Comparison of ENCODE assay signal across 8 cellular contexts in genomic region chr10:101783736-101784118, GRCh38. TPM values are rescaled to one million over a fixed set of nuclear protein-coding genes. Genes with fewer than 3 reads are reported as not detected.
DNase-seq lines count a peak whose midpoint lies in the region; ATAC-seq and TF ChIP-seq lines count a peak whose summit lies in the region.

No MANE protein-coding gene starts in this region.

- peaks cover 7 to 12% (median 10%) of the 10 kb centered on the region in 3 donors for H3K27me3 ChIP-seq in gastrocnemius medialis

- peak; percentile 6 for TF ChIP-seq POLR2A in GM18505 (IDR thresholded peaks at IDR 0.05; ENCODE audit: borderline replicate concordance, extremely low read depth, insufficient read depth, insufficient read length)
- peak; percentile 20 for TF ChIP-seq POLR2A in erythroblast (IDR thresholded peaks at IDR 0.05; ENCODE audit: low read length)
- TF ChIP-seq POLR2A in gastrocnemius medialis (IDR thresholded peaks at IDR 0.05): no peak

- peak overlapping the region; percentile 68 to 85 (median 76) for H3K4me3 ChIP-seq in gastrocnemius medialis

- intact Hi-C loops in gastrocnemius medialis (cut with DNase I; ENCODE audit: low total_unique reads): loop anchor here (2.0 kb wide), 1 partner anchor 35 kb away; the partner anchor contains the start of gene OGA

- peak; percentile 47 for DNase-seq in RKO (ENCODE audit: low spot score)
- no peak for DNase-seq in erythroblast (lab: John Stamatoyannopoulos, UW)
- no peak for DNase-seq in gastrocnemius medialis
- no peak for DNase-seq in cortex of kidney (lab: John Stamatoyannopoulos, UW)
- DNase-seq in NCI-H2029 (lab: John Stamatoyannopoulos, UW): no peak
- no peak for DNase-seq in SK-N-DZ (ENCODE audit: low spot score)
- no peak for DNase-seq in GF-D8 (lab: John Stamatoyannopoulos, UW)

- no peak for ATAC-seq in GM18505 (IDR thresholded peaks at IDR 0.05; ENCODE audit: unreplicated experiment)
- ATAC-seq in gastrocnemius medialis: no peak

- H3K36me3 ChIP-seq in gastrocnemius medialis: peaks cover 0 to 41% of the 10 kb centered on the region in 2 donors

- H3K9me3 ChIP-seq in gastrocnemius medialis: no peaks in the 10 kb centered on the region

- TF ChIP-seq CTCF in gastrocnemius medialis (IDR thresholded peaks at IDR 0.05 in 4 of 5, conservative IDR thresholded peaks at IDR 0.05 in 1 of 5): no peak

- peak overlapping the region; percentile 14 to 76 (median 65) for H3K27ac ChIP-seq in gastrocnemius medialis

- peaks cover 23 to 31% of the 10 kb centered on the region in 2 donors for H3K4me1 ChIP-seq in gastrocnemius medialis

- in situ Hi-C loops in gastrocnemius medialis (cut with MboI; ENCODE audit: low sequenced_read_pairs in 4 of 4): loop anchor here in 2 of 4 donors (10.0 kb wide), 1 partner anchor 179 kb away; no protein-coding TSS in a partner anchor

RNA-seq across cellular contexts. Expression of gene NPM3, which starts 0.5 kb away (rescaled TPM):
- 10 to 100 TPM; 12.9 to 37.0 (median 16.0) TPM for total RNA-seq in gastrocnemius medialis
- 166 and 203 TPM in 2 replicates for polyA plus RNA-seq in SK-N-DZ (2014; cell fraction: cytosol; rRNA removed)
- polyA plus RNA-seq in SK-N-DZ (2014; cell fraction: nucleus; rRNA removed): 82.0 and 159 TPM in 2 replicates

RNA-seq across cellular contexts. Expression of gene FGF8, which starts 7.8 kb away (rescaled TPM):
- total RNA-seq in gastrocnemius medialis: not detected
- polyA plus RNA-seq in SK-N-DZ (2014; cell fraction: cytosol; rRNA removed): 0.36 TPM in 2 replicates
- 3.3 TPM in 1 of 2 replicates, not detected in the other for polyA plus RNA-seq in SK-N-DZ (2014; cell fraction: nucleus; rRNA removed)

RNA-seq across cellular contexts. Expression of gene OGA, which starts 34.5 kb away (rescaled TPM):
- 10 to 100 TPM; 25.8 to 85.5 (median 48.3) TPM for total RNA-seq in gastrocnemius medialis
- 47.3 and 51.7 TPM in 2 replicates for polyA plus RNA-seq in SK-N-DZ (2014; cell fraction: cytosol; rRNA removed)
- polyA plus RNA-seq in SK-N-DZ (2014; cell fraction: nucleus; rRNA removed): 142 and 189 TPM in 2 replicates

RNA-seq across cellular contexts. Expression of gene KCNIP2, which starts 59.9 kb away (rescaled TPM):
- 1 to 10 TPM in 1 of 4 donors, under 1 TPM in 2, not detected in 1; 0.33 to 2.4 (median 0.39) TPM for total RNA-seq in gastrocnemius medialis
- polyA plus RNA-seq in SK-N-DZ (2014; cell fraction: cytosol; rRNA removed): 1.4 and 2.2 TPM in 2 replicates
- polyA plus RNA-seq in SK-N-DZ (2014; cell fraction: nucleus; rRNA removed): 12.4 TPM in 2 replicates

Comparison
In these comparisons a context has a peak if more than half of its experiments do, and no peak if none do; other contexts are left out.
1. POLR2A ChIP-seq: peak in GM18505 (single experiment) and erythroblast (single experiment); none in gastrocnemius medialis (0 of 2).